12 cellular contexts compared by ENCODE assay signal in genomic region chr9:123933401-123933800, GRCh38. TPM values are rescaled to one million over a fixed set of nuclear protein-coding genes. Genes with fewer than 3 reads are reported as not detected.
DNase-seq lines count a peak whose midpoint lies in the region; TF ChIP-seq lines count a peak whose summit lies in the region.
"Had no signal": no experiment of that assay in that cellular context is flagged by ENCODE, and none has a peak within 500 bp of the region (broad histone marks: within the 10 kb centered on the region; RNA-seq: fewer than 3 reads in every experiment).

No MANE protein-coding gene starts in this region.

- TF ChIP-seq CTCF in HEK293 (tag by site-specific recombination; IDR thresholded peaks at IDR 0.05): no peak
- TF ChIP-seq CTCF in fibroblast of villous mesenchyme (IDR thresholded peaks at IDR 0.05; ENCODE audit: insufficient read depth, low read depth, low read length): no peak
- TF ChIP-seq CTCF in stomach (IDR thresholded peaks at IDR 0.05): no peak

- CTCF ChIA-PET in HEK293 (lab: Yijun Ruan, JAX): no interaction called here

- no peaks in the 10 kb centered on the region for H3K9me3 ChIP-seq in HEK293 (ENCODE audit: control insufficient read depth, insufficient read depth, low read depth, low read length)
- no peaks in the 10 kb centered on the region for H3K9me3 ChIP-seq in stomach

- H3K4me3 ChIP-seq in HEK293 (ENCODE audit: low read depth, low read length) (no peak overlapping the region), fibroblast of villous mesenchyme (ENCODE audit: low read depth, low read length) (no peak overlapping the region), stomach (no peak overlapping the region)
- H3K4me3 ChIP-seq: left lung had no signal

- in situ Hi-C loops in SK-MEL-5 (cut with HindIII; ENCODE audit: low pct_unique_long_range_greater_than_20kb, low sequenced_read_pairs): no loop called here

- DNase-seq in SK-MEL-5 (ENCODE audit: low read depth, low spot score) (peak; percentile 89), fibroblast of villous mesenchyme (ENCODE audit: low read depth) (peak; percentile 83), stomach (no peak), NCI-H2029 (lab: John Stamatoyannopoulos, UW) (no peak), OCI-M1 (lab: John Stamatoyannopoulos, UW) (no peak)
- no peak for DNase-seq in activated naive CD4-positive, alpha-beta T cell (lab: John Stamatoyannopoulos, UW)
- DNase-seq: activated T-cell treated with anti-CD3 and anti-CD28 coated beads, Interleukin-2, amount 50 U/mL, for 48 hours; left lung; occipital lobe; stimulated activated CD4-positive, alpha-beta T cell treated with anti-CD3 and anti-CD28 coated beads, Interleukin-1b, Interleukin-23, amount 100 ng/mL, for 48 hours; stimulated activated naive CD4-positive, alpha-beta T cell treated with Interleukin-2 at 50 U/mL for 16 hours had no signal

- H3K36me3 ChIP-seq in HEK293 (ENCODE audit: control insufficient read depth in 2 of 2, insufficient read depth in 1 of 2, low read length in 2 of 2): no peaks in the 10 kb centered on the region
- no peaks in the 10 kb centered on the region for H3K36me3 ChIP-seq in stomach
- H3K36me3 ChIP-seq: left lung had no signal

- WGBS in stomach, 5 donors: 49 to 64% (median 52%) methylated on average over 4 of the region's 4 CpGs

- TF ChIP-seq EP300 in stomach (IDR thresholded peaks at IDR 0.05): no peak

- intact Hi-C loops in stomach (cut with DNase I; ENCODE audit: low total_unique reads): no loop called here

- POLR2A ChIA-PET in HEK293 (lab: Yijun Ruan, JAX): no interaction called here

- TF ChIP-seq POLR2A in stomach (IDR thresholded peaks at IDR 0.05): no peak

- H3K27ac ChIP-seq in HEK293 (ENCODE audit: extremely low read depth, low read depth, low read length) (no peak overlapping the region), stomach (peak overlapping the region in 3 of 5 donors; percentile 18 to 68 (median 38))
- H3K27ac ChIP-seq: left lung had no signal

- 0 out of 2 replicates have a peak, but pooled peaks cover 5% of the 10 kb centered on the region for H3K4me1 ChIP-seq in HEK293 (ENCODE audit: control insufficient read depth, insufficient read depth, low read length)
- peaks cover 7 to 28% (median 19%) of the 10 kb centered on the region in 4 donors for H3K4me1 ChIP-seq in stomach

- no peaks in the 10 kb centered on the region for H3K27me3 ChIP-seq in stomach

TF ChIP-seq in HEK293, 187 proteins besides CTCF, POLR2A, EP300 and RAD21:
- peak; percentile 62 for TF ChIP-seq SETDB1 (IDR thresholded peaks at IDR 0.05; ENCODE audit: insufficient read length, low read length)
- TF ChIP-seq ZNF324 (tag by site-specific recombination; IDR thresholded peaks at IDR 0.05): no peak

RNA-seq across cellular contexts. Expression of gene DENND1A, which starts 3.5 kb away (rescaled TPM):
- 30.0 and 30.4 TPM in 2 replicates for total RNA-seq in SK-MEL-5 (2014; rRNA removed; shearing (Covaris generic))
- polyA plus RNA-seq in SK-MEL-5 (2015; cell fraction: cytosol; rRNA removed): 32.5 and 45.4 TPM in 2 replicates
- polyA plus RNA-seq in SK-MEL-5 (2015; cell fraction: nucleus; rRNA removed): 16.7 and 17.4 TPM in 2 replicates
- 15.5 and 22.9 TPM in 2 replicates for total RNA-seq in fibroblast of villous mesenchyme
- 100 to 1,000 TPM in 1 of 5 donors, 10 to 100 TPM in 4; 20.0 to 109 (median 30.9) TPM for total RNA-seq in stomach
- 1 to 10 TPM; 4.4 to 8.7 (median 6.6) TPM for polyA plus RNA-seq in stomach

Comparison
In these comparisons a context has a peak if more than half of its experiments do, and no peak if none do; other contexts are left out.
1. DNase-seq: peak in SK-MEL-5 (single experiment) and fibroblast of villous mesenchyme (single experiment); none in stomach (single experiment), activated naive CD4-positive, alpha-beta T cell (0 of 4), NCI-H2029 (single experiment) and OCI-M1 (single experiment).